9 cellular contexts compared by ENCODE assay signal in genomic region chr3:123449986-123450474, GRCh38. TPM values are rescaled to one million over a fixed set of nuclear protein-coding genes. Genes with fewer than 3 reads are reported as not detected.
DNase-seq lines count a peak whose midpoint lies in the region; ATAC-seq and TF ChIP-seq lines count a peak whose summit lies in the region.
"Had no signal": no experiment of that assay in that cellular context is flagged by ENCODE, and none has a peak within 500 bp of the region (broad histone marks: within the 10 kb centered on the region; RNA-seq: fewer than 3 reads in every experiment).

No MANE protein-coding gene starts in this region.

- peak; percentile 84 for DNase-seq in GM23338 (ENCODE audit: low spot score)
- DNase-seq in activated naive CD8-positive, alpha-beta T cell treated with anti-CD3 and anti-CD28 coated beads, Interleukin-2, amount 10 ng/mL, durations not matched to agents 7 days and 5 days, result no peak
- no peak for DNase-seq in gastrocnemius medialis
- no peak for DNase-seq in GM20000 (ENCODE audit: low spot score)
- DNase-seq in cortex of kidney (lab: John Stamatoyannopoulos, UW), result no peak
- DNase-seq in activated gamma-delta T cell (lab: John Stamatoyannopoulos, UW), result no peak

- POLR2A ChIA-PET in activated naive CD8-positive, alpha-beta T cell treated with anti-CD3 and anti-CD28 coated beads, Interleukin-2, amount 10 ng/mL, durations not matched to agents 7 days and 5 days (lab: Charles Lee), result no interaction called here

- no peaks in the 10 kb centered on the region for H3K79me2 ChIP-seq in GM23338 (replicated peaks; ENCODE audit: insufficient read depth)

- peak; percentile 49 for ATAC-seq in GM23338
- no peak for ATAC-seq in activated naive CD8-positive, alpha-beta T cell treated with anti-CD3 and anti-CD28 coated beads, Interleukin-2, amount 10 ng/mL, durations not matched to agents 7 days and 5 days (ENCODE audit: low read depth)
- no peak for ATAC-seq in gastrocnemius medialis
- ATAC-seq in HG02759 (IDR thresholded peaks at IDR 0.05; ENCODE audit: unreplicated experiment), result no peak
- ATAC-seq: K562 had no signal

- H2AFZ ChIP-seq in GM23338, result peak overlapping the region; percentile 98

- H3K36me3 Mint-ChIP-seq in GM23338 (ENCODE audit: low read depth), result peaks cover 3% of the 10 kb centered on the region; the same call in 1 of the 3 replicates
- H3K36me3 Mint-ChIP-seq in activated naive CD8-positive, alpha-beta T cell treated with anti-CD3 and anti-CD28 coated beads, Interleukin-2, amount 10 ng/mL, durations not matched to agents 7 days and 5 days, result no peaks in the 10 kb centered on the region

- H4K20me1 ChIP-seq in GM23338 (replicated peaks; ENCODE audit: insufficient read depth), result 0 out of 2 replicates have a peak, but pooled peaks cover 10% of the 10 kb centered on the region

- intact Hi-C loops in gastrocnemius medialis (cut with DNase I; ENCODE audit: low total_unique reads), result loop anchor here (2.0 to 5.0 kb wide), 2 partner anchors 39 to 107 kb away; no protein-coding TSS in a partner anchor

- H3K27me3 ChIP-seq in GM23338 (ENCODE audit: insufficient read depth) (peaks cover 46% of the 10 kb centered on the region), iPS-15b (ENCODE audit: control insufficient read depth, insufficient read depth, low read length) (peaks cover 42% of the 10 kb centered on the region), gastrocnemius medialis (peaks cover 14 to 35% (median 25%) of the 10 kb centered on the region in 3 donors)

- TF ChIP-seq CTCF in GM23338 (conservative IDR thresholded peaks at IDR 0.05; ENCODE audit: low read depth in 2 of 2) (no peak), gastrocnemius medialis (IDR thresholded peaks at IDR 0.05 in 4 of 5, conservative IDR thresholded peaks at IDR 0.05 in 1 of 5) (no peak), GM20000 (IDR thresholded peaks at IDR 0.05; ENCODE audit: extremely low read depth, missing control alignments) (no peak)

- H3F3A ChIP-seq in GM23338 (replicated peaks; ENCODE audit: low read depth), result no peaks in the 10 kb centered on the region; the same call in 1 of the 2 replicates

- H3K9ac ChIP-seq in iPS-15b (ENCODE audit: low read depth, low read length), result no peak overlapping the region

- in situ Hi-C loops in gastrocnemius medialis (cut with MboI; ENCODE audit: low sequenced_read_pairs in 4 of 4), result no loop called here

- H3K36me3 ChIP-seq in GM23338 (ENCODE audit: insufficient read depth) (no peaks in the 10 kb centered on the region), iPS-15b (ENCODE audit: control insufficient read depth, insufficient read depth, low read length) (no peaks in the 10 kb centered on the region), gastrocnemius medialis (no peaks in the 10 kb centered on the region)

- H3K4me1 Mint-ChIP-seq in GM23338, result peaks cover 22% of the 10 kb centered on the region
- H3K4me1 Mint-ChIP-seq in activated naive CD8-positive, alpha-beta T cell treated with anti-CD3 and anti-CD28 coated beads, Interleukin-2, amount 10 ng/mL, durations not matched to agents 7 days and 5 days, result no peaks in the 10 kb centered on the region

- no peaks in the 10 kb centered on the region for H3K9me3 ChIP-seq in iPS-15b (ENCODE audit: control insufficient read depth, insufficient read depth, low read length)
- no peaks in the 10 kb centered on the region for H3K9me3 ChIP-seq in gastrocnemius medialis

- peak overlapping the region; percentile 96 for H3K4me2 ChIP-seq in GM23338

- no peak overlapping the region for H3K27ac Mint-ChIP-seq in GM23338
- no peak overlapping the region for H3K27ac Mint-ChIP-seq in activated naive CD8-positive, alpha-beta T cell treated with anti-CD3 and anti-CD28 coated beads, Interleukin-2, amount 10 ng/mL, durations not matched to agents 7 days and 5 days

- H3K4me3 ChIP-seq in GM23338 (peak overlapping the region; percentile 75), iPS-15b (ENCODE audit: low read depth, low read length) (peak overlapping the region; percentile 46), gastrocnemius medialis (peak overlapping the region; percentile 33 to 68 (median 56))
- H3K4me3 ChIP-seq: K562 had no signal

- H3K9me3 Mint-ChIP-seq in GM23338, result no peaks in the 10 kb centered on the region; the same call in 1 of the 3 replicates
- no peaks in the 10 kb centered on the region for H3K9me3 Mint-ChIP-seq in activated naive CD8-positive, alpha-beta T cell treated with anti-CD3 and anti-CD28 coated beads, Interleukin-2, amount 10 ng/mL, durations not matched to agents 7 days and 5 days

- H3K4me3 Mint-ChIP-seq in GM23338, result peak overlapping the region; percentile 69
- peak overlapping the region; percentile 37 for H3K4me3 Mint-ChIP-seq in activated naive CD8-positive, alpha-beta T cell treated with anti-CD3 and anti-CD28 coated beads, Interleukin-2, amount 10 ng/mL, durations not matched to agents 7 days and 5 days

- H3K9me2 ChIP-seq in GM23338 (ENCODE audit: insufficient read depth), result no peaks in the 10 kb centered on the region

- peaks cover 36% of the 10 kb centered on the region for H3K27me3 Mint-ChIP-seq in GM23338 (ENCODE audit: insufficient read depth, low read depth, poor library complexity)
- H3K27me3 Mint-ChIP-seq in activated naive CD8-positive, alpha-beta T cell treated with anti-CD3 and anti-CD28 coated beads, Interleukin-2, amount 10 ng/mL, durations not matched to agents 7 days and 5 days, result peaks cover 63% of the 10 kb centered on the region

- no peak for TF ChIP-seq POLR2A in gastrocnemius medialis (IDR thresholded peaks at IDR 0.05)

- no peak overlapping the region for H3K27ac ChIP-seq in GM23338 (ENCODE audit: low read depth)
- peak overlapping the region; percentile 25 to 65 (median 49) for H3K27ac ChIP-seq in gastrocnemius medialis

- H3K4me1 ChIP-seq in GM23338 (ENCODE audit: insufficient read depth) (peaks cover 10% of the 10 kb centered on the region; the same call in 1 of the 2 replicates), iPS-15b (ENCODE audit: control insufficient read depth, insufficient read depth, low read length) (peaks cover 6% of the 10 kb centered on the region), gastrocnemius medialis (peaks cover 4 to 5% of the 10 kb centered on the region in 2 donors)

TF ChIP-seq in GM23338, 12 proteins besides CTCF, POLR2A, EP300 and RAD21:
- TF ChIP-seq CREB1 (CRISPR knock-in tag; IDR thresholded peaks at IDR 0.05; ENCODE audit: low read depth), result no peak
- TF ChIP-seq, protein P1, sequence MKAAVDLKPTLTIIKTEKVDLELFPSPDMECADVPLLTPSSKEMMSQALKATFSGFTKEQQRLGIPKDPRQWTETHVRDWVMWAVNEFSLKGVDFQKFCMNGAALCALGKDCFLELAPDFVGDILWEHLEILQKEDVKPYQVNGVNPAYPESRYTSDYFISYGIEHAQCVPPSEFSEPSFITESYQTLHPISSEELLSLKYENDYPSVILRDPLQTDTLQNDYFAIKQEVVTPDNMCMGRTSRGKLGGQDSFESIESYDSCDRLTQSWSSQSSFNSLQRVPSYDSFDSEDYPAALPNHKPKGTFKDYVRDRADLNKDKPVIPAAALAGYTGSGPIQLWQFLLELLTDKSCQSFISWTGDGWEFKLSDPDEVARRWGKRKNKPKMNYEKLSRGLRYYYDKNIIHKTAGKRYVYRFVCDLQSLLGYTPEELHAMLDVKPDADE (IDR thresholded peaks at IDR 0.05), result no peak
- TF ChIP-seq POLR2AphosphoS5 (IDR thresholded peaks at IDR 0.05; ENCODE audit: low read depth), result 0 out of 2 replicates have a peak, but pooled peaks have one; percentile 22

RNA-seq across cellular contexts. Expression of gene ADCY5, which starts 1.1 kb away (rescaled TPM):
- 10.2 and 10.3 TPM in 2 replicates for total RNA-seq in GM23338 (2014; rRNA removed; shearing (Covaris generic))
- polyA plus RNA-seq in GM23338 (2016; fragmentation: Nextera tagmentation; extraction: Ambion mirVana), result 2.4 and 3.5 TPM in 2 replicates
- not detected for total RNA-seq in activated naive CD8-positive, alpha-beta T cell treated with anti-CD3 and anti-CD28 coated beads, Interleukin-2, amount 10 ng/mL, durations not matched to agents 7 days and 5 days
- 1 to 10 TPM; 1.0 to 6.4 (median 4.3) TPM for total RNA-seq in gastrocnemius medialis
- total RNA-seq: K562 had no signal
